1 cellular context compared by ENCODE assay signal in genomic region chr10:61140765-61141392, GRCh38.
TF ChIP-seq lines count a peak whose summit lies in the region.

No MANE protein-coding gene starts in this region.

TF ChIP-seq in H1, 55 proteins besides CTCF, POLR2A, EP300 and RAD21 (continued from another document):
- TF ChIP-seq CHD7 (IDR thresholded peaks at IDR 0.05; ENCODE audit: insufficient replicate concordance, low read length) (no peak), RNF2 (IDR thresholded peaks at IDR 0.05; ENCODE audit: borderline replicate concordance, low read depth, low read length, missing control alignments, poor library complexity, severe bottlenecking) (no peak), HDAC6 (IDR thresholded peaks at IDR 0.05; ENCODE audit: low read depth, low read length) (no peak), CREB1 (IDR thresholded peaks at IDR 0.05) (no peak), TBP (IDR thresholded peaks at IDR 0.05; ENCODE audit: low read depth, low read length) (no peak), CHD2 (IDR thresholded peaks at IDR 0.05; ENCODE audit: low read length) (no peak), PHF8 (conservative IDR thresholded peaks at IDR 0.05; ENCODE audit: low read depth, low read length) (no peak), TEAD4 (IDR thresholded peaks at IDR 0.05; ENCODE audit: low read depth, low read length) (no peak), BACH1 (IDR thresholded peaks at IDR 0.05; ENCODE audit: low read length) (no peak), EZH2 (IDR thresholded peaks at IDR 0.05; ENCODE audit: low read depth, low read length, severe bottlenecking) (no peak), MAFK (IDR thresholded peaks at IDR 0.05; ENCODE audit: low read depth, low read length) (no peak), SUZ12 (IDR thresholded peaks at IDR 0.05; ENCODE audit: low read length) (no peak), CBX8 (IDR thresholded peaks at IDR 0.05; ENCODE audit: borderline replicate concordance, low read depth, low read length) (no peak), ATF2 (IDR thresholded peaks at IDR 0.05; ENCODE audit: low read length) (no peak)
